In genomic region chr2:61763605-61764034, GRCh38 we compare ENCODE assay signal across 1 cellular context.
TF ChIP-seq lines count a peak whose summit lies in the region.

No MANE protein-coding gene starts in this region.

TF ChIP-seq in HepG2, 621 proteins besides CTCF, POLR2A, EP300 and RAD21 (continued from another document and continues in another):
- TF ChIP-seq ZFP91 (CRISPR knock-in tag; IDR thresholded peaks at IDR 0.05; ENCODE audit: borderline replicate concordance), result no peak
- TF ChIP-seq HNRNPL (IDR thresholded peaks at IDR 0.05; ENCODE audit: low read depth, low read length), result no peak
- TF ChIP-seq MXD3 (CRISPR knock-in tag; IDR thresholded peaks at IDR 0.05), result 0 out of 2 replicates have a peak, but pooled peaks have one; percentile 13
- no peak for TF ChIP-seq MYC (CRISPR knock-in tag; IDR thresholded peaks at IDR 0.05; ENCODE audit: borderline replicate concordance)
- TF ChIP-seq ARHGAP35 (CRISPR knock-in tag; IDR thresholded peaks at IDR 0.05; ENCODE audit: borderline replicate concordance), result no peak
- no peak for TF ChIP-seq PHF8 (CRISPR knock-in tag; IDR thresholded peaks at IDR 0.05)
- TF ChIP-seq CEBPZ (IDR thresholded peaks at IDR 0.05; ENCODE audit: low read length), result no peak
- TF ChIP-seq ATF7-NPFF (CRISPR knock-in tag; IDR thresholded peaks at IDR 0.05; ENCODE audit: low read depth), result no peak
- no peak for TF ChIP-seq ZNF253 (CRISPR knock-in tag; IDR thresholded peaks at IDR 0.05; ENCODE audit: borderline replicate concordance)
- TF ChIP-seq GATAD1 (CRISPR knock-in tag; IDR thresholded peaks at IDR 0.05), result no peak
- no peak for TF ChIP-seq MXD1 (CRISPR knock-in tag; IDR thresholded peaks at IDR 0.05)
- no peak for TF ChIP-seq JDP2 (CRISPR knock-in tag; IDR thresholded peaks at IDR 0.05; ENCODE audit: borderline replicate concordance)
- no peak; the same call in 1 of the 2 replicates for TF ChIP-seq ZNF414 (CRISPR knock-in tag; IDR thresholded peaks at IDR 0.05)
- TF ChIP-seq ZBTB8A (CRISPR knock-in tag; IDR thresholded peaks at IDR 0.05; ENCODE audit: borderline replicate concordance, low read depth), result no peak
- TF ChIP-seq ZNF704 (CRISPR knock-in tag; IDR thresholded peaks at IDR 0.05; ENCODE audit: borderline replicate concordance), result no peak; the same call in 1 of the 2 replicates
- TF ChIP-seq PAF1 (CRISPR knock-in tag; IDR thresholded peaks at IDR 0.05), result no peak
- no peak for TF ChIP-seq ZFAT (CRISPR knock-in tag; conservative IDR thresholded peaks at IDR 0.05)
- TF ChIP-seq PAXIP1 (CRISPR knock-in tag; conservative IDR thresholded peaks at IDR 0.05), result no peak
- no peak for TF ChIP-seq ZNF639 (CRISPR knock-in tag; conservative IDR thresholded peaks at IDR 0.05)
- TF ChIP-seq HOMEZ (CRISPR knock-in tag; IDR thresholded peaks at IDR 0.05; ENCODE audit: low read depth), result no peak
- no peak for TF ChIP-seq ZNF337 (CRISPR knock-in tag; IDR thresholded peaks at IDR 0.05; ENCODE audit: borderline replicate concordance, low read depth)
- TF ChIP-seq TFE3 (CRISPR knock-in tag; IDR thresholded peaks at IDR 0.05), result 0 out of 2 replicates have a peak, but pooled peaks have one; percentile 38
- TF ChIP-seq HMG20B (CRISPR knock-in tag; conservative IDR thresholded peaks at IDR 0.05), result no peak
- TF ChIP-seq DNMT1 (CRISPR knock-in tag; IDR thresholded peaks at IDR 0.05), result no peak
- TF ChIP-seq CREBL2 (CRISPR knock-in tag; IDR thresholded peaks at IDR 0.05; ENCODE audit: borderline replicate concordance), result no peak
- no peak for TF ChIP-seq ZNF670 (CRISPR knock-in tag; IDR thresholded peaks at IDR 0.05; ENCODE audit: borderline replicate concordance)
- TF ChIP-seq HNF1A (IDR thresholded peaks at IDR 0.05; ENCODE audit: low read depth), result no peak
- TF ChIP-seq HNF1A (CRISPR knock-in tag; IDR thresholded peaks at IDR 0.05; ENCODE audit: borderline replicate concordance), result no peak
- 0 out of 2 replicates have a peak, but pooled peaks have one; percentile 5 for TF ChIP-seq ZNF652 (CRISPR knock-in tag; IDR thresholded peaks at IDR 0.05; ENCODE audit: borderline replicate concordance, low read depth)
- TF ChIP-seq ZNF44 (CRISPR knock-in tag; IDR thresholded peaks at IDR 0.05), result no peak
- TF ChIP-seq U2AF1 (optimal IDR thresholded peaks at IDR 0.05; ENCODE audit: low read depth, low read length), result no peak
- no peak for TF ChIP-seq SNAI1 (CRISPR knock-in tag; IDR thresholded peaks at IDR 0.05; ENCODE audit: borderline replicate concordance)
- TF ChIP-seq KAT8 (CRISPR knock-in tag; IDR thresholded peaks at IDR 0.05), result no peak
- TF ChIP-seq ZNF619 (CRISPR knock-in tag; IDR thresholded peaks at IDR 0.05), result no peak
- no peak for TF ChIP-seq ZNF563 (CRISPR knock-in tag; IDR thresholded peaks at IDR 0.05)
- no peak; the same call in 1 of the 2 replicates for TF ChIP-seq SMAD3 (CRISPR knock-in tag; IDR thresholded peaks at IDR 0.05)
- no peak for TF ChIP-seq PLRG1 (conservative IDR thresholded peaks at IDR 0.05)
- TF ChIP-seq ZSCAN21 (CRISPR knock-in tag; IDR thresholded peaks at IDR 0.05; ENCODE audit: borderline replicate concordance), result no peak
- TF ChIP-seq IKZF4 (CRISPR knock-in tag; IDR thresholded peaks at IDR 0.05; ENCODE audit: borderline replicate concordance, low read depth, not compliant biosample characterization), result no peak
